ENCODE assay signal across 32 cellular contexts in the genomic region with DNA sequence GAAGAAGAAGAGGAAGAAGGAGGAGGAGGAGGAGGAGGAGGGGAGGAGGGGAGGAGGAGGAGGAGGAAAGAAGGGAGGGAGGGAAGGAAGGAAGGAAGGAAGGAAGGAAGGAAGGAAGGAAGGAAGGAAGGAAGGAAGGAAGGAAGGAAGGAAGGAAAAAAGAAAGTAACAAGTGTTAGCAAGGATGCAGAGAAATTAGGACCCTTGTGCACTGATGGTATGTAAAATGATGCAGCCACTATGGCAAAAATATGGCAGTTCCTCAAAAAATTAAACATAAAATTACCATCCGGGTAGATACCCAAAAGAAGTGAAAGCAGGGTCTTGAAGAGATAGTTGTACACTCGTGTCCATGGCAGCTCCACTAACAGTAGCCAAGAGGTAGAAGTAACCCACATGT.
DNase-seq lines count a peak whose midpoint lies in the region; ATAC-seq, FAIRE-seq and TF ChIP-seq lines count a peak whose summit lies in the region.
"Had no signal": no experiment of that assay in that cellular context is flagged by ENCODE, and none has a peak within 500 bp of the region (broad histone marks: within the 10 kb centered on the region; RNA-seq: fewer than 3 reads in every experiment).

No MANE protein-coding gene starts in this region.

- no peak overlapping the region for H3K4me3 Mint-ChIP-seq in progenitor cell of endocrine pancreas (ENCODE audit: low read depth)
- H3K4me3 Mint-ChIP-seq: B cell; CD14-positive monocyte; CD4-positive, alpha-beta memory T cell; CD4-positive, alpha-beta T cell; CD8-positive, alpha-beta memory T cell; CD8-positive, alpha-beta T cell had no signal

- H3K4me1 Mint-ChIP-seq in progenitor cell of endocrine pancreas (ENCODE audit: low read depth), result no peaks in the 10 kb centered on the region

- H3K27me3 Mint-ChIP-seq in progenitor cell of endocrine pancreas, result no peaks in the 10 kb centered on the region
- H3K27me3 Mint-ChIP-seq: B cell; CD4-positive, alpha-beta memory T cell; CD4-positive, alpha-beta T cell; CD4-positive, CD25-positive, alpha-beta regulatory T cell; CD8-positive, alpha-beta memory T cell had no signal

- no peak for DNase-seq in D721Med (ENCODE audit: insufficient read length, low spot score)
- DNase-seq in progenitor cell of endocrine pancreas (ENCODE audit: low spot score, unreplicated experiment), result no peak
- DNase-seq: 8988T; ACHN; AML-193; BE2C; C1 segment of cervical spinal cord; Caco-2; Calu3; CD4-positive, alpha-beta memory T cell; CD4-positive, alpha-beta T cell; CD4-positive, CD25-positive, alpha-beta regulatory T cell; CD8-positive, alpha-beta memory T cell; CD8-positive, alpha-beta T cell; COR-L47; DMS 273 treated with DMSO at 0.1 percent for 48 hours; DMS153; DMS53; DMS79; DMS79 treated with DMSO at 0.1 percent for 48 hours; DND-41; EL had no signal

- H3K36me3 Mint-ChIP-seq in progenitor cell of endocrine pancreas (ENCODE audit: insufficient read depth), result peaks cover 11% of the 10 kb centered on the region

- H3K4me3 ChIP-seq in HEK293 (ENCODE audit: low read depth, low read length), result no peak overlapping the region
- H3K4me3 ChIP-seq: A549; BLaER1; BLaER1 treated with 17β-estradiol and CSF1 and Interleukin-3, amounts not matched to agents 10 nM and 100 nM had no signal

- CTCF ChIA-PET in HEK293 (lab: Yijun Ruan, JAX), result interaction anchor here (0.5 to 0.6 kb wide), 2 partner anchors 144 to 720 kb away, joined by 4 read pairs; no protein-coding TSS in a partner anchor

- no peak overlapping the region for H3K27ac ChIP-seq in HEK293 (ENCODE audit: extremely low read depth, low read depth, low read length)
- H3K27ac ChIP-seq: 22Rv1; A549; BLaER1; BLaER1 treated with 17β-estradiol and CSF1 and Interleukin-3, amounts not matched to agents 10 nM and 100 nM; C4-2B had no signal

- ATAC-seq in GM18909 (IDR thresholded peaks at IDR 0.05; ENCODE audit: poor library complexity, unreplicated experiment), result no peak
- ATAC-seq: A549; CD8-positive, alpha-beta T cell had no signal

- no peaks in the 10 kb centered on the region for H3K9me3 ChIP-seq in HEK293 (ENCODE audit: control insufficient read depth, insufficient read depth, low read depth, low read length)
- H3K9me3 ChIP-seq: BE2C, Caco-2 had no signal

- peaks cover 2 to 7% of the 10 kb centered on the region in 2 experiments; a peak in 2 of 3 replicates for H3K36me3 ChIP-seq in HEK293 (ENCODE audit: control insufficient read depth in 2 of 2, insufficient read depth in 1 of 2, low read length in 2 of 2)
- H3K36me3 ChIP-seq: BE2C had no signal

- TF ChIP-seq CTCF in D721Med (IDR thresholded peaks at IDR 0.05; ENCODE audit: insufficient read depth, missing control alignments), result no peak
- TF ChIP-seq CTCF in HEK293 (tag by site-specific recombination; IDR thresholded peaks at IDR 0.05), result no peak
- no peak for TF ChIP-seq CTCF in progenitor cell of endocrine pancreas (IDR thresholded peaks at IDR 0.05; ENCODE audit: unreplicated experiment)

- peak; percentile 16 for FAIRE-seq in D721Med (lab: Jason Lieb, UNC)
- FAIRE-seq: A204.1, A549 had no signal

- H3K27ac Mint-ChIP-seq in progenitor cell of endocrine pancreas, result no peak overlapping the region
- H3K27ac Mint-ChIP-seq: B cell; CD14-positive monocyte; CD4-positive, alpha-beta memory T cell; CD4-positive, alpha-beta T cell; CD8-positive, alpha-beta T cell had no signal

- POLR2A ChIA-PET in HEK293 (lab: Yijun Ruan, JAX), result no interaction called here

- H3K4me1 ChIP-seq in HEK293 (ENCODE audit: control insufficient read depth, insufficient read depth, low read length), result no peaks in the 10 kb centered on the region
- H3K4me1 ChIP-seq: A549, BE2C, BLaER1, Caco-2 had no signal

- peaks cover 17% of the 10 kb centered on the region for H3K9me3 Mint-ChIP-seq in progenitor cell of endocrine pancreas (ENCODE audit: low read depth)
- H3K9me3 Mint-ChIP-seq: CD4-positive, alpha-beta T cell had no signal

TF ChIP-seq in HEK293, 187 proteins besides CTCF, POLR2A, EP300 and RAD21:
- TF ChIP-seq, protein P1, sequence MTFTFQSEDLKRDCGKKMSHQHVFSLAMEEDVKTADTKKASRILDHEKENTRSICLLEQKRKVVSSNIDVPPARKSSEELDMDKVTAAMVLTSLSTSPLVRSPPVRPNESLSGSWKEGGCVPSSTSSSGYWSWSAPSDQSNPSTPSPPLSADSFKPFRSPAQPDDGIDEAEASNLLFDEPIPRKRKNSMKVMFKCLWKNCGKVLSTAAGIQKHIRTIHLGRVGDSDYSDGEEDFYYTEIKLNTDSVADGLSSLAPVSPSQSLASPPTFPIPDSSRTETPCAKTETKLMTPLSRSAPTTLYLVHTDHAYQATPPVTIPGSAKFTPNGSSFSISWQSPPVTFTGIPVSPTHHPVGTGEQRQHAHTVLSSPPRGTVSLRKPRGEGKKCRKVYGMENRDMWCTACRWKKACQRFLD (tag by site-specific recombination; IDR thresholded peaks at IDR 0.05), result no peak
- no peak for TF ChIP-seq MEIS1 (CRISPR knock-in tag; IDR thresholded peaks at IDR 0.05; ENCODE audit: borderline replicate concordance)
- TF ChIP-seq ZNF335 (tag by site-specific recombination; conservative IDR thresholded peaks at IDR 0.05), result no peak
- no peak for TF ChIP-seq ZBTB7A (tag by site-specific recombination; IDR thresholded peaks at IDR 0.05; ENCODE audit: low read depth)
- TF ChIP-seq ZNF366 (tag by site-specific recombination; conservative IDR thresholded peaks at IDR 0.05), result peak; percentile 70; the same call in 1 of the 2 replicates
- TF ChIP-seq ZNF558 (tag by site-specific recombination; IDR thresholded peaks at IDR 0.05), result no peak
- TF ChIP-seq ZNF473 (tag by site-specific recombination; IDR thresholded peaks at IDR 0.05), result no peak
- no peak for TF ChIP-seq ZNF24 (tag by site-specific recombination; IDR thresholded peaks at IDR 0.05)
- no peak for TF ChIP-seq ZNF768 (tag by site-specific recombination; IDR thresholded peaks at IDR 0.05)
